ENCODE assay signal across 6 cellular contexts in the genomic region with DNA sequence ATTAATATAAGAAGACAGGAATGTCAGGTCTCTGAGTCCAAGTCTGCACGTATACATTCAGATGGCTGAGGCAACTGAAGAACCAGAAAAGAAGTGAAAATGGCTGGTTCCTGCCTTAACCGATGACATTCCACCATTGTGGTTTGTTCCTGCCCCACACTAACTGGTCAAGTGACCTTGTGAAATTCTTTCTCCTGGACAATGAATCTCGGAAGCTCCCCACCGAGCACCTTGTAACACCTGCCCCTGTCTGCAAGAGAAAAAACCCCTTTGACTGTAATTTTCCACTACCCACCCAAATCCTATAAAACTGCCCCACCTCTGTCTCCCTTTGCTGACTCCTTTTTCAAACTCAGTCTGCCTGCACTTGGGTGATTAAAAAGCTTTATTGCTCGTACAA.
"Had no signal": no experiment of that assay in that cellular context is flagged by ENCODE, and none has a peak within 500 bp of the region (broad histone marks: within the 10 kb centered on the region; RNA-seq: fewer than 3 reads in every experiment).

No MANE protein-coding gene starts in this region.

- H2AFZ ChIP-seq: GM23248 had no signal

- H3K9me3 ChIP-seq: HAP-1 had no signal

- DNase-seq: GM23248, HFFc6, KBM-7 had no signal

- H3K9ac ChIP-seq: GM23248 had no signal

- H3K4me3 Mint-ChIP-seq: HFFc6, IgD-negative memory B cell had no signal

- H3K36me3 ChIP-seq: HAP-1 had no signal

- H3K27ac ChIP-seq: GM23248 had no signal

- H3K9me3 Mint-ChIP-seq: IgD-negative memory B cell had no signal

- H3K36me3 Mint-ChIP-seq: IgD-negative memory B cell had no signal

- H3K27ac Mint-ChIP-seq: IgD-negative memory B cell had no signal

- H3K4me1 Mint-ChIP-seq: IgD-negative memory B cell had no signal

- H3K4me3 ChIP-seq: GM23248, HAP-1 had no signal

- ATAC-seq: HCT116 had no signal

- H3K4me1 ChIP-seq: HAP-1 had no signal

- H3K27me3 Mint-ChIP-seq: IgD-negative memory B cell had no signal
